2 cellular contexts compared by ENCODE assay signal in genomic region chr11:10480760-10481159, GRCh38.
A peak's percentile ranks its signal among the peaks of the same experiment; 100 is the strongest.
TF ChIP-seq lines count a peak whose summit lies in the region.

No MANE protein-coding gene starts in this region.

TF ChIP-seq in IMR-90, 13 proteins besides CTCF, POLR2A, EP300 and RAD21:
- no peak for TF ChIP-seq MXI1 (IDR thresholded peaks at IDR 0.05; ENCODE audit: borderline replicate concordance, low read depth, low read length)
- no peak for TF ChIP-seq CHD1 (IDR thresholded peaks at IDR 0.05; ENCODE audit: low read depth, low read length)
- TF ChIP-seq FOS (IDR thresholded peaks at IDR 0.05; ENCODE audit: low read depth, low read length) = no peak
- no peak for TF ChIP-seq RCOR1 (IDR thresholded peaks at IDR 0.05; ENCODE audit: insufficient replicate concordance, low read length)
- TF ChIP-seq SMC3 (IDR thresholded peaks at IDR 0.05; ENCODE audit: low read depth, low read length) = no peak
- no peak for TF ChIP-seq RFX5 (IDR thresholded peaks at IDR 0.05; ENCODE audit: low read depth, low read length)
- TF ChIP-seq USF2 (IDR thresholded peaks at IDR 0.05; ENCODE audit: low read depth, low read length) = no peak
- TF ChIP-seq MAFK (IDR thresholded peaks at IDR 0.05; ENCODE audit: low read depth, low read length) = no peak
- no peak for TF ChIP-seq CEBPB (IDR thresholded peaks at IDR 0.05; ENCODE audit: low read depth, low read length)
- TF ChIP-seq MAZ (IDR thresholded peaks at IDR 0.05; ENCODE audit: borderline replicate concordance, low read depth, low read length) = no peak
- TF ChIP-seq BHLHE40 (IDR thresholded peaks at IDR 0.05; ENCODE audit: low read depth, low read length) = no peak
- no peak for TF ChIP-seq NFE2L2 (IDR thresholded peaks at IDR 0.05; ENCODE audit: low read depth, low read length)
- no peak for TF ChIP-seq ELK1 (IDR thresholded peaks at IDR 0.05; ENCODE audit: borderline replicate concordance, low read depth, low read length)

TF ChIP-seq in K562, 482 proteins besides CTCF, POLR2A, EP300 and RAD21:
- TF ChIP-seq ZFP1 (CRISPR knock-in tag; IDR thresholded peaks at IDR 0.05) (no peak), PBX2 (CRISPR knock-in tag; IDR thresholded peaks at IDR 0.05; ENCODE audit: low read depth) (no peak), PBX2 (tag; conservative IDR thresholded peaks at IDR 0.05; ENCODE audit: low read depth) (peak; percentile 46), SMAD4 (CRISPR knock-in tag; conservative IDR thresholded peaks at IDR 0.05) (no peak), RBM22 (IDR thresholded peaks at IDR 0.05; ENCODE audit: low read depth, low read length, poor library complexity, severe bottlenecking) (no peak), ZNF584 (CRISPR knock-in tag; IDR thresholded peaks at IDR 0.05; ENCODE audit: low read depth) (no peak), CREM (IDR thresholded peaks at IDR 0.05; ENCODE audit: low read depth) (no peak), ZNF551 (CRISPR knock-in tag; IDR thresholded peaks at IDR 0.05) (no peak), ZNF277 (CRISPR knock-in tag; IDR thresholded peaks at IDR 0.05; ENCODE audit: borderline replicate concordance) (no peak), GTF2F1 (IDR thresholded peaks at IDR 0.05; ENCODE audit: low read depth, low read length) (no peak), ELF1 (tag; IDR thresholded peaks at IDR 0.05) (no peak), NCOR1 (IDR thresholded peaks at IDR 0.05) (no peak), PREB (CRISPR knock-in tag; IDR thresholded peaks at IDR 0.05) (no peak), HBP1 (CRISPR knock-in tag; IDR thresholded peaks at IDR 0.05) (no peak), HNRNPLL (IDR thresholded peaks at IDR 0.05; ENCODE audit: low read depth, low read length, poor library complexity, severe bottlenecking) (no peak), MLX (CRISPR knock-in tag; conservative IDR thresholded peaks at IDR 0.05) (no peak), STAT5A (IDR thresholded peaks at IDR 0.05; ENCODE audit: borderline replicate concordance, low read length) (no peak), SAFB (IDR thresholded peaks at IDR 0.05; ENCODE audit: borderline replicate concordance, low read depth, low read length) (no peak), RBM25 (IDR thresholded peaks at IDR 0.05; ENCODE audit: low read depth, low read length, severe bottlenecking) (peak; percentile 41)
TF ChIP-seq in K562: peak in this region for 2.
